ENCODE assay signal across 8 cellular contexts in genomic region chr16:11916524-11917285, GRCh38. TPM values are rescaled to one million over a fixed set of nuclear protein-coding genes. Genes with fewer than 3 reads are reported as not detected.
DNase-seq lines count a peak whose midpoint lies in the region; ATAC-seq and TF ChIP-seq lines count a peak whose summit lies in the region.

No MANE protein-coding gene starts in this region.

- intact Hi-C loops in Caco-2 (cut with micrococcal nuclease; ENCODE audit: unreplicated experiment) = loop anchor here (2.0 to 5.0 kb wide), 2 partner anchors 61 to 104 kb away; partner anchors contain the start of gene SNX29
- intact Hi-C loops in stomach (cut with DNase I; ENCODE audit: low total_unique reads) = no loop called here

- 26 to 38% (median 33%) methylated on average over 13 of the region's 13 CpGs for WGBS in stomach, 5 donors

- no peaks in the 10 kb centered on the region for H3K36me3 ChIP-seq in Caco-2 (ENCODE audit: control insufficient read depth, insufficient read depth, low read length)
- H3K36me3 ChIP-seq in adipocyte (ENCODE audit: control insufficient read depth, insufficient read depth, low read length, severe bottlenecking) = no peaks in the 10 kb centered on the region
- H3K36me3 ChIP-seq in stomach = no peaks in the 10 kb centered on the region

- H3K4me1 ChIP-seq in Caco-2 (no peaks in the 10 kb centered on the region), adipocyte (ENCODE audit: control insufficient read depth, insufficient read depth, low read length) (peaks cover 30% of the 10 kb centered on the region), stomach (peaks cover 24 to 32% (median 28%) of the 10 kb centered on the region in 4 donors)

- H3K27ac ChIP-seq in stomach = peak overlapping the region; percentile 91 to 98 (median 96)

- no peak for TF ChIP-seq CTCF in Caco-2 (IDR thresholded peaks at IDR 0.05; ENCODE audit: insufficient read depth in 1 of 2, low read depth in 1 of 2, low read length in 1 of 2, severe bottlenecking in 1 of 2, unreplicated experiment in 1 of 2)
- TF ChIP-seq CTCF in stomach (IDR thresholded peaks at IDR 0.05) = no peak

- no peak for TF ChIP-seq POLR2A in stomach (IDR thresholded peaks at IDR 0.05)

- peak overlapping the region; percentile 92 for H3K9ac ChIP-seq in adipocyte (ENCODE audit: low read length)

- CTCF ChIA-PET in Caco-2 (lab: Charles Lee) = interaction anchor here (1.2 to 1.4 kb wide), 2 partner anchors 60 to 151 kb away, joined by 5 to 7 read pairs; partner anchors contain the start of gene SNX29

- H3K27ac Mint-ChIP-seq in Caco-2 (ENCODE audit: unreplicated experiment) = peak overlapping the region; percentile 95

- TF ChIP-seq EP300 in stomach (IDR thresholded peaks at IDR 0.05) = no peak

- peak; percentile 67 to 73 for DNase-seq in Caco-2
- no peak for DNase-seq in Jurkat, Clone E6-1 (ENCODE audit: low read depth, low spot score)
- peak; percentile 60 for DNase-seq in adipocyte (ENCODE audit: low read depth)
- peak; percentile 51 for DNase-seq in iris pigment epithelial cell (ENCODE audit: low read depth)
- peak; percentile 60 for DNase-seq in stomach
- no peak for DNase-seq in activated CD8-positive, alpha-beta memory T cell treated with anti-CD3 and anti-CD28 coated beads, Interleukin-2, amount 50 U/mL, for 48 hours
- no peak for DNase-seq in NOMO-1 (lab: John Stamatoyannopoulos, UW; ENCODE audit: unreplicated experiment in 2 of 2)

- H3K27me3 Mint-ChIP-seq in Caco-2 (ENCODE audit: insufficient read depth, unreplicated experiment) = no peaks in the 10 kb centered on the region

- no peaks in the 10 kb centered on the region for H3K9me3 Mint-ChIP-seq in Caco-2 (ENCODE audit: unreplicated experiment)

- H3K4me1 Mint-ChIP-seq in Caco-2 (ENCODE audit: low read depth, unreplicated experiment) = peaks cover 16% of the 10 kb centered on the region

- BruUV-seq in Caco-2 (replicated peaks; lab: Mats Ljungman, UMichigan) = TSS peak; percentile 95

- peaks cover 26% of the 10 kb centered on the region for H3K36me3 Mint-ChIP-seq in Caco-2 (ENCODE audit: insufficient read depth, unreplicated experiment)

- POLR2A ChIA-PET in Caco-2 (lab: Charles Lee) = interaction anchor here (1.4 kb wide), 1 partner anchor 66 kb away, joined by 4 read pairs; no protein-coding TSS in a partner anchor

- H3K4me3 ChIP-seq in Caco-2 (ENCODE audit: low read depth, low read length) (peak overlapping the region; percentile 45), adipocyte (ENCODE audit: low read length) (peak overlapping the region; percentile 84), stomach (peak overlapping the region; percentile 90 to 98 (median 94))
- peak overlapping the region; percentile 54 for H3K4me3 ChIP-seq in Jurkat, Clone E6-1 (ENCODE audit: low read length)

- H3K27me3 ChIP-seq in Caco-2 (replicated peaks; ENCODE audit: control insufficient read depth, insufficient read depth, low read length) (no peaks in the 10 kb centered on the region), adipocyte (replicated peaks; ENCODE audit: control insufficient read depth, insufficient read depth, low read length) (no peaks in the 10 kb centered on the region), stomach (no peaks in the 10 kb centered on the region)

- ATAC-seq in GM18511 (IDR thresholded peaks at IDR 0.05; ENCODE audit: unreplicated experiment) = no peak

- H3K9me3 ChIP-seq in Caco-2 = no peaks in the 10 kb centered on the region
- no peaks in the 10 kb centered on the region for H3K9me3 ChIP-seq in adipocyte (ENCODE audit: control insufficient read depth, low read length)
- no peaks in the 10 kb centered on the region for H3K9me3 ChIP-seq in stomach

- H3K4me3 Mint-ChIP-seq in Caco-2 (ENCODE audit: unreplicated experiment) = peak overlapping the region; percentile 89

RNA-seq across cellular contexts. Expression of gene GSPT1, which starts 0.9 kb away (rescaled TPM):
- total RNA-seq in Caco-2 (2022) = 136 and 141 TPM in 2 replicates
- polyA plus RNA-seq in Jurkat, Clone E6-1 (2012; ENCODE audit: insufficient read depth, insufficient read length) = 131 TPM
- total RNA-seq in stomach = 10 to 100 TPM; 28.0 to 73.2 (median 57.1) TPM
- 10 to 100 TPM; 33.1 to 42.3 (median 41.1) TPM for polyA plus RNA-seq in stomach

RNA-seq across cellular contexts. Expression of gene NPIPB2, which starts 25.1 kb away (rescaled TPM):
- total RNA-seq in Caco-2 (2022) = 6.8 and 13.0 TPM in 2 replicates
- polyA plus RNA-seq in Jurkat, Clone E6-1 (2012; ENCODE audit: insufficient read depth, insufficient read length) = 1.2 TPM
- total RNA-seq in stomach = 10 to 100 TPM in 4 of 5 donors, 1 to 10 TPM in 1; 1.7 to 55.8 (median 29.4) TPM
- 1 to 10 TPM; 1.8 to 8.1 (median 3.1) TPM for polyA plus RNA-seq in stomach

RNA-seq across cellular contexts. Expression of gene TNFRSF17, which starts 48.3 kb away (rescaled TPM):
- total RNA-seq in Caco-2 (2022) = not detected in 2 replicates
- not detected for polyA plus RNA-seq in Jurkat, Clone E6-1 (2012; ENCODE audit: insufficient read depth, insufficient read length)
- total RNA-seq in stomach = 1 to 10 TPM in 1 of 5 donors, not detected in 4; 7.4 TPM
- polyA plus RNA-seq in stomach = 1 to 10 TPM; 1.1 to 2.0 (median 1.6) TPM

RNA-seq across cellular contexts. Expression of gene SNX29, which starts 59.8 kb away (rescaled TPM):
- total RNA-seq in Caco-2 (2022) (8.7 and 9.3 TPM in 2 replicates), stomach (10 to 100 TPM; 17.1 to 37.5 (median 18.9) TPM)
- 5.9 TPM for polyA plus RNA-seq in Jurkat, Clone E6-1 (2012; ENCODE audit: insufficient read depth, insufficient read length)
- polyA plus RNA-seq in stomach = 1 to 10 TPM; 3.0 to 4.7 (median 3.7) TPM

Comparison
In these comparisons a context has a peak if more than half of its experiments do, and no peak if none do; other contexts are left out.
1. DNase-seq: peak in Caco-2 (2 of 2), adipocyte (single experiment), iris pigment epithelial cell (single experiment) and stomach (single experiment); none in Jurkat, Clone E6-1 (single experiment), activated CD8-positive, alpha-beta memory T cell treated with anti-CD3 and anti-CD28 coated beads, Interleukin-2, amount 50 U/mL, for 48 hours (single experiment) and NOMO-1 (0 of 2).
2. Peak in every context shown above with its lines, with median percentiles within 50 percentile points of each other: H3K4me3 ChIP-seq.